In the genomic region with DNA sequence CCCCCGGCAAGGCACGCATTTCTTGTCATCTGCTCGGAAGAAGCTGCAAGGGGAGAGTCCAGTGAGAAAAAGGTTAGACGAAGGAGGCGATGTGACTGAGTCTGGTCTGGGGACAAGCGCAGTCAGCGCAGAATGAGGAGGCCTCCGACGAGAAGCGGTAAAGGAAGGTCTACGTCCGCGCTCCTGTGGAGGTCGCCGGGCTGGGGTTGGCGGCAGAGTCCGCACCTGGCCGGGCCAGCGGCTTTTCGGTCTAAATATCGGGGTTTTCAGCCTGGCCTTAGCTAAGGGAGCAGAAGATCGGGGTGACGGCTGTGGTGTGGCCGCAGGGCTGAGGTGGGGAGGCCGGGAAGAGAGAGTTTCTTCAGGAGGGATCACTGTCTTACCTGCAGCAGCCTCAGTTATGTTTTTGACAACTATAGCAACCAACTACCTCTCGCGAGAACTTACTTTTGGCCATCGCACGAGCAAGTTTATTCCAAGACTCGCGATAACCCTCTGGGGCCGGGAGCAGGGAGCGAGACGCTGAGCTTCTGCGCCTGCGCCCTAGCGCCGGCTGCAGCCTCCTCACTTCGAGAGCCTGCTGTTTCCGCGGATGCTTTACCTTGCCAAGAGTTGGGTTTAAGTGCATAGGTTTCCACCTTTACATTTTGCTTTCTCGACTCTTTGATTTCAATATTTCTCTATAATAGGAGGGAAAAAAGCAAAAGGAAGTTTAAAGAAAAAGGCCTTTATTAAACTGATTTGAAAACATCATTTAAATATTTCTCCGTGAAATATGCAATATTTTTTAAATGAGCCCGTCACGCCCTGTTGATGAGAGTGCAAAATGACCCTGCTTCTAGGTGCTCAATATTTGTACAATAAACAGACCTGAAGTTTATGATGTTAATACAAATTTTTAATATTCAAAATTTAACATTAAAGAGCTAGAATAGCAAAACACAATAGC, we compare ENCODE assay signal across 8 cellular contexts. TPM values are rescaled to one million over a fixed set of nuclear protein-coding genes. Genes with fewer than 3 reads are reported as not detected.
DNase-seq lines count a peak whose midpoint lies in the region; ATAC-seq lines count a peak whose summit lies in the region.

TSS of gene CFAP70 (minus strand) at position 534 of the 949 bp plus-strand sequence. CDS start 4,068 bp downstream, outside the sequence.

- ATAC-seq in GM19468 (IDR thresholded peaks at IDR 0.05; ENCODE audit: extremely low read depth, unreplicated experiment) (peak; percentile 28), memory B cell (ENCODE audit: low read depth) (peak; percentile 96)

- no peaks in the 10 kb centered on the region for H3K36me3 ChIP-seq in CD8-positive, alpha-beta memory T cell (ENCODE audit: insufficient read depth, low read length)
- H3K36me3 ChIP-seq in endocrine pancreas (ENCODE audit: control insufficient read depth, insufficient read depth, low read length), result no peaks in the 10 kb centered on the region

- CTCF ChIA-PET in CD8-positive, alpha-beta memory T cell (lab: Charles Lee), result interaction anchor here (0.8 kb wide), 1 partner anchor 95 kb away, joined by 3 read pairs; no protein-coding TSS in a partner anchor

- H3K27ac ChIP-seq in CD8-positive, alpha-beta memory T cell (ENCODE audit: low read depth, low read length), result peak within 1 kb of the TSS; percentile 77

- peaks cover 14 to 21% (median 19%) of the 10 kb centered on the region in 3 donors for H3K4me1 Mint-ChIP-seq in CD8-positive, alpha-beta memory T cell
- H3K4me1 Mint-ChIP-seq in memory B cell, result peaks cover 8% of the 10 kb centered on the region

- peaks cover 12% of the 10 kb centered on the region for H3K4me1 ChIP-seq in CD8-positive, alpha-beta memory T cell (ENCODE audit: insufficient read depth, low read length)
- no peaks in the 10 kb centered on the region for H3K4me1 ChIP-seq in endocrine pancreas (ENCODE audit: control insufficient read depth, insufficient read depth, low read length)

- H3K27me3 ChIP-seq in CD8-positive, alpha-beta memory T cell (ENCODE audit: insufficient read depth, low read length, poor library complexity, severe bottlenecking), result no peaks in the 10 kb centered on the region
- H3K27me3 ChIP-seq in endocrine pancreas (ENCODE audit: control insufficient read depth, insufficient read depth, low read length), result no peaks in the 10 kb centered on the region

- POLR2A ChIA-PET in CD8-positive, alpha-beta memory T cell (lab: Charles Lee), result interaction anchor here (0.6 to 1.9 kb wide), 5 partner anchors 10 to 137 kb away, joined by 3 to 7 read pairs (median 4); partner anchors contain the start of genes ANXA7, DNAJC9 and PPP3CB

- H3K27me3 Mint-ChIP-seq in CD8-positive, alpha-beta memory T cell, result peaks cover 0 to 9% of the 10 kb centered on the region in 2 donors
- no peaks in the 10 kb centered on the region for H3K27me3 Mint-ChIP-seq in memory B cell

- H3K36me3 Mint-ChIP-seq in CD8-positive, alpha-beta memory T cell, result peaks cover 0 to 10% (median 0%) of the 10 kb centered on the region in 3 donors
- H3K36me3 Mint-ChIP-seq in memory B cell, result no peaks in the 10 kb centered on the region

- H3K9me3 ChIP-seq in CD8-positive, alpha-beta memory T cell (ENCODE audit: low read length), result no peaks in the 10 kb centered on the region
- no peaks in the 10 kb centered on the region for H3K9me3 ChIP-seq in endocrine pancreas (ENCODE audit: control insufficient read depth, low read length)

- peak within 1 kb of the TSS; percentile 77 to 100 (median 98) for H3K27ac Mint-ChIP-seq in CD8-positive, alpha-beta memory T cell
- H3K27ac Mint-ChIP-seq in memory B cell, result peak within 1 kb of the TSS; percentile 93

- H3K4me3 Mint-ChIP-seq in CD8-positive, alpha-beta memory T cell, result peak within 1 kb of the TSS; percentile 89 to 99 (median 98)
- H3K4me3 Mint-ChIP-seq in memory B cell, result peak within 1 kb of the TSS; percentile 90

- peak; percentile 87 to 96 (median 94) for DNase-seq in CD8-positive, alpha-beta memory T cell
- peak; percentile 56 for DNase-seq in HS-5 (ENCODE audit: low read depth)
- DNase-seq in NOMO-1 (lab: John Stamatoyannopoulos, UW; ENCODE audit: unreplicated experiment in 2 of 2), result peak; percentile 88 to 92
- DNase-seq in activated CD8-positive, alpha-beta memory T cell treated with anti-CD3 and anti-CD28 coated beads for 48 hours (ENCODE audit: low read depth in 2 of 3, low spot score in 2 of 3), result peak; percentile 61 to 80 (median 73)
- peak; percentile 76 to 91 for DNase-seq in memory B cell (ENCODE audit: low spot score in 2 of 2)
- DNase-seq in stimulated activated CD4-positive, alpha-beta T cell treated with anti-CD3 and anti-CD28 coated beads, TNF-alpha, amount 100 ng/mL, for 48 hours (ENCODE audit: low read depth in 3 of 3), result peak; percentile 81 to 88 (median 88)

- H3K4me3 ChIP-seq in CD8-positive, alpha-beta memory T cell (ENCODE audit: low read length), result peak within 1 kb of the TSS; percentile 75
- peak within 1 kb of the TSS; percentile 83 for H3K4me3 ChIP-seq in endocrine pancreas (ENCODE audit: control insufficient read depth, insufficient read depth, low read length)

- peak within 1 kb of the TSS; percentile 65 for H3K9ac ChIP-seq in endocrine pancreas (ENCODE audit: control insufficient read depth, insufficient read depth, low read length)

- peaks cover 0 to 6% (median 0%) of the 10 kb centered on the region in 5 donors for H3K9me3 Mint-ChIP-seq in CD8-positive, alpha-beta memory T cell
- H3K9me3 Mint-ChIP-seq in memory B cell, result peaks cover 3% of the 10 kb centered on the region

RNA-seq across cellular contexts. Expression of gene CFAP70, which starts in this region (rescaled TPM):
- 1 to 10 TPM in 1 of 2 experiments, under 1 TPM in 1; 0.86 to 1.2 TPM for total RNA-seq in CD8-positive, alpha-beta memory T cell
- not detected for polyA plus RNA-seq in CD8-positive, alpha-beta memory T cell

Comparison
In these comparisons a context has a peak if more than half of its experiments do, and no peak if none do; other contexts are left out.
1. Peak in every context shown above with its lines: DNase-seq, ATAC-seq, H3K4me3 ChIP-seq and H3K27ac ChIP-seq.